Comparison of ENCODE assay signal across 8 cellular contexts in the genomic region with DNA sequence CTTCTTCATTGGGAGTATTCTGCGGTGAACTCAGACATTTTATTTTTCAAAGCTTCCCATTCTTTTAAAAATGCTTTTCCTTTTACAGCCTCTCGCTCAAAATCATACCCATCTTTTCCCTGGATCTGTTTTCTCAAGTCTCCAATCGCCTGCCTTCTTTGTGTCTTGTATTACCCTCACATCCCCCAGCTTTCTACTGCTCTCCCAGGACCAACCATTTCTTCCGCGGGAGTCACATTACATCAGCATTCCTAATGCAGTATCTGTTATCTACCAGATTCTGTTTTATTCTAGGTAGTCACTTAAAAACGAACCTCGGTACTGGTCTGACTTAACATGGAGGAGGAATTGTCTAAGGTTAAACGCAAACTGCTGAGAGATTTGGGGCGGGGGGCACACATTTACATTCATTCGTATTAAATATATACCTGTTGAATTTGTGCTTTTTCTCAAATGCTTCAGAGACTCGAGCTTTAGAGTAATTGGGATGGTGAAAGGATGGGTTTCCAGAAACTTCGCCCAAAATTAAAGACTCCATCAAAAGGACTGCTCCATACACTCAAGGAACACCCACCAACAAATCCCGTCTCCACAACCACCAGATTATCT. TPM values are rescaled to one million over a fixed set of nuclear protein-coding genes. Genes with fewer than 3 reads are reported as not detected.
DNase-seq lines count a peak whose midpoint lies in the region; ATAC-seq, FAIRE-seq and TF ChIP-seq lines count a peak whose summit lies in the region.

No MANE protein-coding gene starts in this region.

- WGBS in body of pancreas, 2 donors = 23 to 35% methylated on average over 13 of the region's 13 CpGs

- peaks cover 8% of the 10 kb centered on the region for H3K9me3 Mint-ChIP-seq in mesothelial cell of epicardium

- peaks cover 17% of the 10 kb centered on the region for H3K4me1 Mint-ChIP-seq in mesothelial cell of epicardium

- H3K27ac Mint-ChIP-seq in mesothelial cell of epicardium = peak overlapping the region; percentile 0

- peaks cover 3% of the 10 kb centered on the region for H3K36me3 Mint-ChIP-seq in mesothelial cell of epicardium

- peaks cover 11% of the 10 kb centered on the region for H3K27me3 Mint-ChIP-seq in mesothelial cell of epicardium (ENCODE audit: low read depth)

- H3K27ac ChIP-seq in HUES6 (ENCODE audit: low read depth, low read length) = peak overlapping the region; percentile 54
- H3K27ac ChIP-seq in body of pancreas = no peak overlapping the region

- ATAC-seq in body of pancreas (peak; percentile 15), GM21737 (IDR thresholded peaks at IDR 0.05; ENCODE audit: unreplicated experiment) (no peak), GM18861 (IDR thresholded peaks at IDR 0.05; ENCODE audit: unreplicated experiment) (no peak), GM21619 (IDR thresholded peaks at IDR 0.05; ENCODE audit: unreplicated experiment) (no peak)

- TF ChIP-seq POLR2A in body of pancreas (IDR thresholded peaks at IDR 0.05) = no peak

- 0 out of 2 replicates have a peak, but pooled peaks cover 2% of the 10 kb centered on the region for H3K4me1 ChIP-seq in BE2C
- peaks cover 23% of the 10 kb centered on the region for H3K4me1 ChIP-seq in HUES6 (ENCODE audit: control insufficient read depth, insufficient read depth, low read length)
- H3K4me1 ChIP-seq in body of pancreas = peaks cover 15% of the 10 kb centered on the region

- H3K36me3 ChIP-seq in BE2C (peaks cover 42% of the 10 kb centered on the region), HUES6 (ENCODE audit: control insufficient read depth, insufficient read depth, low read length) (peaks cover 36% of the 10 kb centered on the region), body of pancreas (replicated peaks in 1 of 2; ENCODE audit: insufficient read depth in 1 of 2, low read depth in 2 of 2) (no peaks in the 10 kb centered on the region)

- peak overlapping the region; percentile 65 for H3K9ac ChIP-seq in HUES6 (ENCODE audit: low read length)

- TF ChIP-seq CTCF in BE2C (IDR thresholded peaks at IDR 0.05; ENCODE audit: low read depth, low read length) (no peak), body of pancreas (IDR thresholded peaks at IDR 0.05) (no peak), mesothelial cell of epicardium (IDR thresholded peaks at IDR 0.05; ENCODE audit: unreplicated experiment) (no peak)

- no peak for DNase-seq in BE2C
- no peak for DNase-seq in body of pancreas
- no peak for DNase-seq in mesothelial cell of epicardium (ENCODE audit: low spot score in 2 of 2, unreplicated experiment in 2 of 2)
- no peak for DNase-seq in GM19239 (ENCODE audit: insufficient read length, low spot score)

- H3K9me3 ChIP-seq in BE2C (no peaks in the 10 kb centered on the region), HUES6 (ENCODE audit: control insufficient read depth, insufficient read depth, low read depth, low read length) (peaks cover 3% of the 10 kb centered on the region; the same call in 1 of the 2 replicates), body of pancreas (no peaks in the 10 kb centered on the region)

- intact Hi-C loops in body of pancreas (cut with DNase I) = no loop called here

- H3K27me3 ChIP-seq in BE2C = no peaks in the 10 kb centered on the region
- H3K27me3 ChIP-seq in HUES6 (ENCODE audit: control insufficient read depth, insufficient read depth, low read length) = no peaks in the 10 kb centered on the region
- H3K27me3 ChIP-seq in body of pancreas = peaks cover 0 to 17% of the 10 kb centered on the region in 2 donors

- H3K4me3 Mint-ChIP-seq in mesothelial cell of epicardium = peak overlapping the region; percentile 78

- H3K4me3 ChIP-seq in BE2C (ENCODE audit: low read depth, low read length) (peak overlapping the region; percentile 88), HUES6 (ENCODE audit: low read depth, low read length) (peak overlapping the region; percentile 93), body of pancreas (no peak overlapping the region)

- FAIRE-seq in GM19239 (lab: Jason Lieb, UNC) = no peak

RNA-seq across cellular contexts. Expression of gene UCHL1, which starts 0.5 kb away (rescaled TPM):
- 904 TPM for polyA plus RNA-seq in BE2C (2012; ENCODE audit: insufficient read depth, insufficient read length, low read depth)
- total RNA-seq in body of pancreas = 100 to 1,000 TPM in 1 of 2 donors, 10 to 100 TPM in 1; 26.5 to 103 TPM
- 161 to 181 TPM (median 163 TPM) in 3 replicates for total RNA-seq in mesothelial cell of epicardium

RNA-seq across cellular contexts. Expression of gene APBB2, which starts 41.9 kb away (rescaled TPM):
- polyA plus RNA-seq in BE2C (2012; ENCODE audit: insufficient read depth, insufficient read length, low read depth) = 12.2 TPM
- total RNA-seq in body of pancreas = 10 to 100 TPM; 34.8 to 42.8 TPM
- total RNA-seq in mesothelial cell of epicardium = 56.6 to 63.5 TPM (median 63.2 TPM) in 3 replicates

Comparison
In these comparisons a context has a peak if more than half of its experiments do, and no peak if none do; other contexts are left out.
1. H3K4me3 ChIP-seq: peak in BE2C (single experiment) and HUES6 (single experiment); none in body of pancreas (0 of 2).